ENCODE assay signal across 20 cellular contexts in genomic region chr14:69755299-69755698, GRCh38. TPM values are rescaled to one million over a fixed set of nuclear protein-coding genes. Genes with fewer than 3 reads are reported as not detected.
DNase-seq lines count a peak whose midpoint lies in the region; ATAC-seq and TF ChIP-seq lines count a peak whose summit lies in the region.
"Had no signal": no experiment of that assay in that cellular context is flagged by ENCODE, and none has a peak within 500 bp of the region (broad histone marks: within the 10 kb centered on the region; RNA-seq: fewer than 3 reads in every experiment).

No MANE protein-coding gene starts in this region.

- H3K79me2 ChIP-seq in hepatocyte: no peaks in the 10 kb centered on the region

- H3K9me3 Mint-ChIP-seq in stimulated activated naive CD8-positive, alpha-beta T cell treated with anti-CD3 and anti-CD28 coated beads, Interleukin-15, amount 100 ng/mL, for 72 hours: no peaks in the 10 kb centered on the region

- no peaks in the 10 kb centered on the region for H3K27me3 ChIP-seq in hepatocyte

- H3K9me3 ChIP-seq in hepatocyte (ENCODE audit: low read depth): no peaks in the 10 kb centered on the region
- H3K9me3 ChIP-seq: left ventricle myocardium inferior had no signal

- peak overlapping the region; percentile 7 for H2AFZ ChIP-seq in hepatocyte
- H2AFZ ChIP-seq: PC-9 had no signal

- no peaks in the 10 kb centered on the region for H3K27me3 Mint-ChIP-seq in stimulated activated naive CD8-positive, alpha-beta T cell treated with anti-CD3 and anti-CD28 coated beads, Interleukin-15, amount 100 ng/mL, for 72 hours

- H3K4me3 Mint-ChIP-seq in stimulated activated naive CD8-positive, alpha-beta T cell treated with anti-CD3 and anti-CD28 coated beads, Interleukin-15, amount 100 ng/mL, for 72 hours: no peak overlapping the region
- H3K4me3 Mint-ChIP-seq: WTC11 had no signal

- no peak overlapping the region for H3K4me3 ChIP-seq in hepatocyte
- H3K4me3 ChIP-seq: left ventricle myocardium inferior, PC-9 had no signal

- peaks cover 19% of the 10 kb centered on the region for H3K4me1 ChIP-seq in hepatocyte (ENCODE audit: insufficient read depth)

- no peak for DNase-seq in stimulated activated naive CD8-positive, alpha-beta T cell treated with anti-CD3 and anti-CD28 coated beads, Interleukin-15, Interleukin-2, amounts not matched to agents 100 U/mL and 50 U/mL, for 24 hours
- DNase-seq in stimulated activated naive CD8-positive, alpha-beta T cell treated with anti-CD3 and anti-CD28 coated beads, Interleukin-15, amount 100 ng/mL, for 72 hours: no peak
- DNase-seq in SK-MEL-5 (ENCODE audit: low read depth, low spot score) (peak; percentile 67), hepatocyte (ENCODE audit: low spot score) (peak; percentile 32), NCI-H1105 treated with DMSO at 0.1 percent for 48 hours (lab: John Stamatoyannopoulos, UW) (no peak), posterior cingulate gyrus (no peak)
- DNase-seq: activated CD8-positive, alpha-beta memory T cell treated with anti-CD3 and anti-CD28 coated beads, Interleukin-2, amount 50 U/mL, for 4 hours; caudate nucleus; GDM1; left ventricle myocardium inferior; NCI-H1436; NCI-H446 treated with DMSO at 0.1 percent for 48 hours; PC-9 had no signal

- peak; percentile 54 for ATAC-seq in stimulated activated naive CD8-positive, alpha-beta T cell treated with anti-CD3 and anti-CD28 coated beads, Interleukin-15, Interleukin-2, amounts not matched to agents 100 U/mL and 50 U/mL, for 24 hours
- ATAC-seq in stimulated activated naive CD8-positive, alpha-beta T cell treated with anti-CD3 and anti-CD28 coated beads, Interleukin-15, amount 100 ng/mL, for 72 hours: no peak
- ATAC-seq in GM21526 (IDR thresholded peaks at IDR 0.05; ENCODE audit: low FRiP score, unreplicated experiment): no peak
- no peak for ATAC-seq in HG02763 (IDR thresholded peaks at IDR 0.05; ENCODE audit: unreplicated experiment)
- ATAC-seq: SK-N-SH treated with all-trans-retinoic acid at 6 μM for 48 hours, WTC11 had no signal

- H3K4me1 Mint-ChIP-seq in stimulated activated naive CD8-positive, alpha-beta T cell treated with anti-CD3 and anti-CD28 coated beads, Interleukin-15, amount 100 ng/mL, for 72 hours: peaks cover 12% of the 10 kb centered on the region

- no peaks in the 10 kb centered on the region for H3K36me3 ChIP-seq in hepatocyte (replicated peaks; ENCODE audit: insufficient read depth, low read depth)
- H3K36me3 ChIP-seq: left ventricle myocardium inferior had no signal

- no peak for TF ChIP-seq CTCF in hepatocyte (IDR thresholded peaks at IDR 0.05; ENCODE audit: poor library complexity)

- in situ Hi-C loops in SK-MEL-5 (cut with HindIII; ENCODE audit: low pct_unique_long_range_greater_than_20kb, low sequenced_read_pairs): no loop called here

- no peaks in the 10 kb centered on the region for H3K9me2 ChIP-seq in hepatocyte (replicated peaks; ENCODE audit: insufficient read depth)

- H4K20me1 ChIP-seq in hepatocyte (ENCODE audit: insufficient read depth, poor library complexity, severe bottlenecking): no peaks in the 10 kb centered on the region

- H3K4me2 ChIP-seq in hepatocyte: no peak overlapping the region
- H3K4me2 ChIP-seq: PC-9 had no signal

- intact Hi-C loops in posterior cingulate gyrus (cut with DNase I): no loop called here

- H3K27ac Mint-ChIP-seq in stimulated activated naive CD8-positive, alpha-beta T cell treated with anti-CD3 and anti-CD28 coated beads, Interleukin-15, amount 100 ng/mL, for 72 hours: peak overlapping the region in 1 of 2 donors; percentile 69
- H3K27ac Mint-ChIP-seq: WTC11 had no signal

- peak overlapping the region; percentile 98 for H3K27ac ChIP-seq in hepatocyte
- H3K27ac ChIP-seq: left ventricle myocardium inferior, PC-9 had no signal

RNA-seq across cellular contexts. Expression of gene SRSF5, which starts 11.6 kb away (rescaled TPM):
- total RNA-seq in SK-MEL-5 (2014; rRNA removed; shearing (Covaris generic)): 108 and 153 TPM in 2 replicates
- polyA plus RNA-seq in SK-MEL-5 (2015; cell fraction: cytosol; rRNA removed): 191 and 212 TPM in 2 replicates
- polyA plus RNA-seq in SK-MEL-5 (2015; cell fraction: nucleus; rRNA removed): 1,288 and 1,705 TPM in 2 replicates
- 262 and 263 TPM in 2 replicates for total RNA-seq in hepatocyte
- polyA plus RNA-seq in hepatocyte: 386 and 447 TPM in 2 replicates

RNA-seq across cellular contexts. Expression of gene SLC10A1, which starts 41.7 kb away (rescaled TPM):
- total RNA-seq in SK-MEL-5 (2014; rRNA removed; shearing (Covaris generic)): not detected in 2 replicates
- polyA plus RNA-seq in SK-MEL-5 (2015; cell fraction: cytosol; rRNA removed): not detected in 2 replicates
- polyA plus RNA-seq in SK-MEL-5 (2015; cell fraction: nucleus; rRNA removed): not detected in 2 replicates
- total RNA-seq in hepatocyte: 1.7 and 3.0 TPM in 2 replicates
- polyA plus RNA-seq in hepatocyte: 0.96 and 2.9 TPM in 2 replicates
- total RNA-seq: frontal cortex, left ventricle myocardium inferior, myocyte, PC-9, posterior vena cava had no signal

Comparison
In these comparisons a context has a peak if more than half of its experiments do, and no peak if none do; other contexts are left out.
1. DNase-seq: peak in SK-MEL-5 (single experiment) and hepatocyte (single experiment); none in stimulated activated naive CD8-positive, alpha-beta T cell treated with anti-CD3 and anti-CD28 coated beads, Interleukin-15, Interleukin-2, amounts not matched to agents 100 U/mL and 50 U/mL, for 24 hours (single experiment), stimulated activated naive CD8-positive, alpha-beta T cell treated with anti-CD3 and anti-CD28 coated beads, Interleukin-15, amount 100 ng/mL, for 72 hours (0 of 2), NCI-H1105 treated with DMSO at 0.1 percent for 48 hours (single experiment) and posterior cingulate gyrus (0 of 10).